ENCODE assay signal across 24 cellular contexts in the genomic region with DNA sequence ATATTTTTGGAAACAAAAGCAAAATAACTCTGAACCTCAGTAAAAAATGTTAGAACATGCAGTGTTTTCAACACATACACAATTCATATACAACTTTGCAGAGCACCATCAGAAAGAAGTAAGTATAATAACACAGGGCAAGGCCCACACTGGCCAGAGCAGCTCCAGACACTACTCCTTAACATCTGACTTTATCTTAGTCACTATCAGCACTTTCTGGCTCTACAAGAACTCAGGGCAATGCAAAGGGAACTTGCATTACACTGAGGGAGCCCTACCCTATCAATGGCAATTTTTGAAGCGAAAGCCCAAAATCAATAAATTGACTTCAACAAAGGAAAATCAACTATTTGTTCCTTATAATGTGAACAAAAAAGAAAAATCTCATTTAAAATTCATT.
"Had no signal": no experiment of that assay in that cellular context is flagged by ENCODE, and none has a peak within 500 bp of the region (broad histone marks: within the 10 kb centered on the region; RNA-seq: fewer than 3 reads in every experiment).

No MANE protein-coding gene starts in this region.

- H3K27me3 ChIP-seq: ovary, sigmoid colon, uterus had no signal

- DNase-seq: activated CD4-positive, alpha-beta T cell treated with anti-CD3 and anti-CD28 coated beads, Interleukin-2, amount 50 U/mL, for 1 hour; activated CD4-positive, CD25-positive, alpha-beta regulatory T cell treated with anti-CD3 and anti-CD28 coated beads, Interleukin-2, amount 50 U/mL, for 72 hours; activated effector memory CD4-positive, alpha-beta T cell treated with Interleukin-2 at 50 U/mL for 16 hours; activated naive CD4-positive, alpha-beta T cell treated with Interleukin-2 at 50 U/mL for 16 hours; activated naive CD8-positive, alpha-beta T cell treated with anti-CD3 and anti-CD28 coated beads, Interleukin-2, amount 50 U/mL, for 24 hours; activated T-cell treated with anti-CD3 and anti-CD28 coated beads for 4 hours; amygdala; caudate nucleus; esophagus squamous epithelium; foreskin melanocyte; left ventricle myocardium inferior; ovary; sigmoid colon; small intestine; stimulated activated CD4-positive, alpha-beta T cell treated with anti-CD3 and anti-CD28 coated beads, Interleukin-4, amount 100 ng/mL, for 24 hours; stimulated activated CD8-positive, alpha-beta memory T cell treated with anti-CD3 and anti-CD28 coated beads, Interleukin-4, amount 100 ng/mL, for 48 hours; stimulated activated naive CD8-positive, alpha-beta T cell treated with anti-CD3 and anti-CD28 coated beads, Interleukin-15, amount 100 ng/mL, for 72 hours; substantia nigra; T-helper 9 cell; uterus had no signal

- H3K4me1 Mint-ChIP-seq: stimulated activated memory B cell treated with anti-CD40 and anti-IgM and Interleukin-4, amounts not matched to agents 10 μg/mL and 1 μg/mL and 100 μg/mL, for 72 hours had no signal

- H3K27me3 Mint-ChIP-seq: activated naive CD8-positive, alpha-beta T cell treated with anti-CD3 and anti-CD28 coated beads, Interleukin-2, amount 50 U/mL, for 24 hours; stimulated activated memory B cell treated with anti-CD40 and anti-IgM and Interleukin-4, amounts not matched to agents 10 μg/mL and 1 μg/mL and 100 μg/mL, for 72 hours; stimulated activated naive CD8-positive, alpha-beta T cell treated with anti-CD3 and anti-CD28 coated beads, Interleukin-15, amount 100 ng/mL, for 72 hours had no signal

- ATAC-seq: activated naive CD8-positive, alpha-beta T cell treated with anti-CD3 and anti-CD28 coated beads, Interleukin-2, amount 50 U/mL, for 24 hours; stimulated activated memory B cell treated with anti-CD40 and anti-IgM and Interleukin-4, amounts not matched to agents 10 μg/mL and 1 μg/mL and 100 μg/mL, for 72 hours; stimulated activated naive CD8-positive, alpha-beta T cell treated with anti-CD3 and anti-CD28 coated beads, Interleukin-15, amount 100 ng/mL, for 72 hours had no signal

- H3K36me3 ChIP-seq: esophagus squamous epithelium, left ventricle myocardium inferior, ovary, prostate gland, sigmoid colon, uterus had no signal

- H3K4me3 Mint-ChIP-seq: activated naive CD8-positive, alpha-beta T cell treated with anti-CD3 and anti-CD28 coated beads, Interleukin-2, amount 50 U/mL, for 24 hours; stimulated activated memory B cell treated with anti-CD40 and anti-IgM and Interleukin-4, amounts not matched to agents 10 μg/mL and 1 μg/mL and 100 μg/mL, for 72 hours; stimulated activated naive CD8-positive, alpha-beta T cell treated with anti-CD3 and anti-CD28 coated beads, Interleukin-15, amount 100 ng/mL, for 72 hours; type B pancreatic cell had no signal

- H3K27ac ChIP-seq: esophagus squamous epithelium, left ventricle myocardium inferior, ovary, prostate gland, sigmoid colon, uterus had no signal

- H3K9me3 ChIP-seq: esophagus squamous epithelium, left ventricle myocardium inferior, ovary, prostate gland, sigmoid colon, uterus had no signal

- H3K4me3 ChIP-seq: esophagus squamous epithelium, left ventricle myocardium inferior, lung, ovary, prostate gland, sigmoid colon, uterus had no signal

- H3K27ac Mint-ChIP-seq: activated naive CD8-positive, alpha-beta T cell treated with anti-CD3 and anti-CD28 coated beads, Interleukin-2, amount 50 U/mL, for 24 hours; stimulated activated memory B cell treated with anti-CD40 and anti-IgM and Interleukin-4, amounts not matched to agents 10 μg/mL and 1 μg/mL and 100 μg/mL, for 72 hours; stimulated activated naive CD8-positive, alpha-beta T cell treated with anti-CD3 and anti-CD28 coated beads, Interleukin-15, amount 100 ng/mL, for 72 hours; type B pancreatic cell had no signal

- H3K9me3 Mint-ChIP-seq: stimulated activated memory B cell treated with anti-CD40 and anti-IgM and Interleukin-4, amounts not matched to agents 10 μg/mL and 1 μg/mL and 100 μg/mL, for 72 hours; type B pancreatic cell had no signal

- H3K36me3 Mint-ChIP-seq: stimulated activated memory B cell treated with anti-CD40 and anti-IgM and Interleukin-4, amounts not matched to agents 10 μg/mL and 1 μg/mL and 100 μg/mL, for 72 hours had no signal

- H3K4me1 ChIP-seq: esophagus squamous epithelium, left ventricle myocardium inferior, prostate gland, sigmoid colon, uterus had no signal
